ENCODE assay signal across 1 cellular context in the genomic region with DNA sequence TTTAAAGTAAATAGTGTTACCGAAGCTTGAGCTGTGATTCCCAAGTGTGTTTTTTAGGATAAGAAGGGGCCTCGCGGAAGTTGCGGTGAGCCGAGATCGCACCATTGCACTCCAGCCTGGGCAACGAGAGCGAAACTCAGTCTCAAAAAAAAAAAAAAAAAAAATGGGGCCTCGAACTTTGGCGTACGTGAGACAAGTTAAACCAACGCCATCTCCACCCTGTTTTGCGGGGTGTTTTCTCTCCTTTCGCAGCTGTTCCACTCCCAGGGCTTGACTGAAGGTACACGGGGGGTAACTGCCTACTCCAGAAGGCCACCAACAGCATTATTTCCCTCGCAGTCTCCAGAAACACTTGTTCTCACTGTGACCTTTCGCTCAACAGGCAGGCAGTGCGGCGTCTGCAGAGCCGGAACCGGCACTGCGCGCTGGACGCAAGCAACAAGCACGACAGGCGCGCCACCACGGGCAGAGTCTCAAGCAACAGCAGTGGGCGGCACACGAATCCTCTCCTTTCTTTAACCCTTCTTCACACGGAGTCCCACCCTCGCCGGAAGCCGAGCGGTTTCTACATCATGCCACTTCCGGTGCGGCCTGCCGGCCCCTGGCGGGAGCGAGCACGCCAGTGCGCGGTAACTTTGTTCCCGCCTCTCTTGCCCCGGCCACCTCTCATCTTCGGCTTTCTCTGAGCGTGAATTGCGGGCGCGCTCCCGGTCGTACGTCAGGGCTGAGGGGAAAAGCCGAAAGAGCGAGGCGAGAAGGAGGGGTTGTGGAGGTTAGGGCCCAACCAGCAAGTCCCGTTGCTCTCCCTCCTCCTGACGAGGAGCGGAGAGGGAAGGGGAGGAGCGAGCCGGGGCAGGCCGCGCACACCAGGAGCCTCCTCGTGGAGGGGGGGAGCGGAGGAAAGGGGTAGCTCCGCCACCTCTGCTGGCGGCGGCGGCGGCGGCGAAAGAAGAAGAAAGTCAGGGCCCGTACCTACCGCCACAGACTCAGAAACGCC.
TF ChIP-seq lines count a peak whose summit lies in the region.

No MANE protein-coding gene starts in this region.

TF ChIP-seq in SK-N-SH, 30 proteins besides CTCF, POLR2A, EP300 and RAD21 (continued from another document):
- TF ChIP-seq, protein P1, sequence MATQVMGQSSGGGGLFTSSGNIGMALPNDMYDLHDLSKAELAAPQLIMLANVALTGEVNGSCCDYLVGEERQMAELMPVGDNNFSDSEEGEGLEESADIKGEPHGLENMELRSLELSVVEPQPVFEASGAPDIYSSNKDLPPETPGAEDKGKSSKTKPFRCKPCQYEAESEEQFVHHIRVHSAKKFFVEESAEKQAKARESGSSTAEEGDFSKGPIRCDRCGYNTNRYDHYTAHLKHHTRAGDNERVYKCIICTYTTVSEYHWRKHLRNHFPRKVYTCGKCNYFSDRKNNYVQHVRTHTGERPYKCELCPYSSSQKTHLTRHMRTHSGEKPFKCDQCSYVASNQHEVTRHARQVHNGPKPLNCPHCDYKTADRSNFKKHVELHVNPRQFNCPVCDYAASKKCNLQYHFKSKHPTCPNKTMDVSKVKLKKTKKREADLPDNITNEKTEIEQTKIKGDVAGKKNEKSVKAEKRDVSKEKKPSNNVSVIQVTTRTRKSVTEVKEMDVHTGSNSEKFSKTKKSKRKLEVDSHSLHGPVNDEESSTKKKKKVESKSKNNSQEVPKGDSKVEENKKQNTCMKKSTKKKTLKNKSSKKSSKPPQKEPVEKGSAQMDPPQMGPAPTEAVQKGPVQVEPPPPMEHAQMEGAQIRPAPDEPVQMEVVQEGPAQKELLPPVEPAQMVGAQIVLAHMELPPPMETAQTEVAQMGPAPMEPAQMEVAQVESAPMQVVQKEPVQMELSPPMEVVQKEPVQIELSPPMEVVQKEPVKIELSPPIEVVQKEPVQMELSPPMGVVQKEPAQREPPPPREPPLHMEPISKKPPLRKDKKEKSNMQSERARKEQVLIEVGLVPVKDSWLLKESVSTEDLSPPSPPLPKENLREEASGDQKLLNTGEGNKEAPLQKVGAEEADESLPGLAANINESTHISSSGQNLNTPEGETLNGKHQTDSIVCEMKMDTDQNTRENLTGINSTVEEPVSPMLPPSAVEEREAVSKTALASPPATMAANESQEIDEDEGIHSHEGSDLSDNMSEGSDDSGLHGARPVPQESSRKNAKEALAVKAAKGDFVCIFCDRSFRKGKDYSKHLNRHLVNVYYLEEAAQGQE (IDR thresholded peaks at IDR 0.05; ENCODE audit: low read depth, low read length): no peak; the same call in 1 of the 2 replicates
- TF ChIP-seq FOXM1 (IDR thresholded peaks at IDR 0.05; ENCODE audit: low read depth): no peak
- TF ChIP-seq SIN3A (IDR thresholded peaks at IDR 0.05; ENCODE audit: borderline replicate concordance, low read depth, low read length): peak; percentile 86
- no peak for TF ChIP-seq MEF2A (IDR thresholded peaks at IDR 0.05; ENCODE audit: borderline replicate concordance, low read depth)
- TF ChIP-seq GABPA (IDR thresholded peaks at IDR 0.05; ENCODE audit: low read depth): peak; percentile 92
- no peak for TF ChIP-seq CHD2 (IDR thresholded peaks at IDR 0.05; ENCODE audit: low read length, partially characterized antibody)
- peak; percentile 11; the same call in 1 of the 2 replicates for TF ChIP-seq TCF12 (IDR thresholded peaks at IDR 0.05)
- TF ChIP-seq RCOR1 (IDR thresholded peaks at IDR 0.05; ENCODE audit: low read length): no peak
- TF ChIP-seq FOSL2 (IDR thresholded peaks at IDR 0.05; ENCODE audit: borderline replicate concordance, low read depth): no peak
- TF ChIP-seq MXI1 (IDR thresholded peaks at IDR 0.05; ENCODE audit: low read depth, low read length): peak; percentile 82
- TF ChIP-seq SMC3 (IDR thresholded peaks at IDR 0.05; ENCODE audit: low read depth, low read length): 0 out of 2 replicates have a peak, but pooled peaks have one; percentile 1
